Comparison of ENCODE assay signal across 1 cellular context in genomic region chr4:156528216-156528615, GRCh38.
TF ChIP-seq lines count a peak whose summit lies in the region.

No MANE protein-coding gene starts in this region.

TF ChIP-seq in SK-N-SH treated with all-trans-retinoic acid at 6 μM for 48 hours, 23 proteins besides CTCF, POLR2A, EP300 and RAD21 (continued from another document):
- TF ChIP-seq, protein P1, sequence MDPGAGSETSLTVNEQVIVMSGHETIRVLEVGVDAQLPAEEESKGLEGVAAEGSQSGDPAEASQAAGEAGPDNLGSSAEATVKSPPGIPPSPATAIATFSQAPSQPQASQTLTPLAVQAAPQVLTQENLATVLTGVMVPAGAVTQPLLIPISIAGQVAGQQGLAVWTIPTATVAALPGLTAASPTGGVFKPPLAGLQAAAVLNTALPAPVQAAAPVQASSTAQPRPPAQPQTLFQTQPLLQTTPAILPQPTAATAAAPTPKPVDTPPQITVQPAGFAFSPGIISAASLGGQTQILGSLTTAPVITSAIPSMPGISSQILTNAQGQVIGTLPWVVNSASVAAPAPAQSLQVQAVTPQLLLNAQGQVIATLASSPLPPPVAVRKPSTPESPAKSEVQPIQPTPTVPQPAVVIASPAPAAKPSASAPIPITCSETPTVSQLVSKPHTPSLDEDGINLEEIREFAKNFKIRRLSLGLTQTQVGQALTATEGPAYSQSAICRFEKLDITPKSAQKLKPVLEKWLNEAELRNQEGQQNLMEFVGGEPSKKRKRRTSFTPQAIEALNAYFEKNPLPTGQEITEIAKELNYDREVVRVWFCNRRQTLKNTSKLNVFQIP (CRISPR knock-in tag; IDR thresholded peaks at IDR 0.05; ENCODE audit: borderline replicate concordance, low read depth): no peak
- no peak for TF ChIP-seq BACH2 (CRISPR knock-in tag; IDR thresholded peaks at IDR 0.05; ENCODE audit: borderline replicate concordance)
- no peak for TF ChIP-seq ISL1 (CRISPR knock-in tag; IDR thresholded peaks at IDR 0.05)
- no peak for TF ChIP-seq ARNTL (CRISPR knock-in tag; IDR thresholded peaks at IDR 0.05; ENCODE audit: borderline replicate concordance, low read depth)
- TF ChIP-seq, protein P2, sequence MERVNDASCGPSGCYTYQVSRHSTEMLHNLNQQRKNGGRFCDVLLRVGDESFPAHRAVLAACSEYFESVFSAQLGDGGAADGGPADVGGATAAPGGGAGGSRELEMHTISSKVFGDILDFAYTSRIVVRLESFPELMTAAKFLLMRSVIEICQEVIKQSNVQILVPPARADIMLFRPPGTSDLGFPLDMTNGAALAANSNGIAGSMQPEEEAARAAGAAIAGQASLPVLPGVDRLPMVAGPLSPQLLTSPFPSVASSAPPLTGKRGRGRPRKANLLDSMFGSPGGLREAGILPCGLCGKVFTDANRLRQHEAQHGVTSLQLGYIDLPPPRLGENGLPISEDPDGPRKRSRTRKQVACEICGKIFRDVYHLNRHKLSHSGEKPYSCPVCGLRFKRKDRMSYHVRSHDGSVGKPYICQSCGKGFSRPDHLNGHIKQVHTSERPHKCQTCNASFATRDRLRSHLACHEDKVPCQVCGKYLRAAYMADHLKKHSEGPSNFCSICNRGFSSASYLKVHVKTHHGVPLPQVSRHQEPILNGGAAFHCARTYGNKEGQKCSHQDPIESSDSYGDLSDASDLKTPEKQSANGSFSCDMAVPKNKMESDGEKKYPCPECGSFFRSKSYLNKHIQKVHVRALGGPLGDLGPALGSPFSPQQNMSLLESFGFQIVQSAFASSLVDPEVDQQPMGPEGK (CRISPR knock-in tag; IDR thresholded peaks at IDR 0.05; ENCODE audit: borderline replicate concordance): no peak
- no peak for TF ChIP-seq ZNF70 (CRISPR knock-in tag; IDR thresholded peaks at IDR 0.05)
- TF ChIP-seq ZNF565 (CRISPR knock-in tag; conservative IDR thresholded peaks at IDR 0.05; ENCODE audit: low read depth): no peak
- TF ChIP-seq ZNF8 (CRISPR knock-in tag; IDR thresholded peaks at IDR 0.05): no peak
- no peak for TF ChIP-seq SNAI2 (CRISPR knock-in tag; IDR thresholded peaks at IDR 0.05)
- no peak for TF ChIP-seq RARB (CRISPR knock-in tag; IDR thresholded peaks at IDR 0.05)
- no peak for TF ChIP-seq ZFP3 (CRISPR knock-in tag; IDR thresholded peaks at IDR 0.05)
